16 cellular contexts compared by ENCODE assay signal in the genomic region with DNA sequence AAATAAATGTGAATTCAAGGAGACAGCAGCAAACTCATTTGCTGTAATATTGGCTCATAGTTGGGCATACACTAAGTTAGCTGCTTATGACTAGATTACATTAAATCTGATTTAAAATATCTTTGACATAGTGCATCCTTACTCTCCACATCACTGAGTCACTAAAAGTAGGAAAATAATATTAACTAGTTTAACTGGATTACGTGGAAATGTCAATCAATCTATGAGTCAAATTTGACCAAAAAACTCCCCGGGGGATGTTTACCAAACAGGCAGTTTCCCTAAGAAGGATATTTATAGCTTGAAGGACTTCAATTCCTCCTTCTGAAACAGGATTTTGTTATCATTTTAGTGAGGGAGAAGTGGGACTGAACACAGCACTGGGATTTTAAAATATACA.
A peak's percentile ranks its signal among the peaks of the same experiment; 100 is the strongest.
DNase-seq lines count a peak whose midpoint lies in the region; ATAC-seq and TF ChIP-seq lines count a peak whose summit lies in the region.
"Had no signal": no experiment of that assay in that cellular context is flagged by ENCODE, and none has a peak within 500 bp of the region (broad histone marks: within the 10 kb centered on the region; RNA-seq: fewer than 3 reads in every experiment).

No MANE protein-coding gene starts in this region.

- no peak for DNase-seq in activated naive CD4-positive, alpha-beta T cell treated with anti-CD3 and anti-CD28 coated beads, Interleukin-2, amount 10 ng/mL, durations not matched to agents 7 days and 5 days
- DNase-seq in activated naive CD4-positive, alpha-beta T cell treated with anti-CD3 and anti-CD28 coated beads for 36 hours: no peak
- DNase-seq in HFFc6 (no peak), psoas muscle (no peak), Kasumi-1 (lab: John Stamatoyannopoulos, UW) (no peak)
- DNase-seq: DND-41, GDM1, KG1, NCI-H1105 treated with DMSO at 0.1 percent for 48 hours, NCI-H187 had no signal

- no peak overlapping the region for H3K4me3 ChIP-seq in psoas muscle
- H3K4me3 ChIP-seq: A549 had no signal

- H3K4me3 Mint-ChIP-seq in activated naive CD4-positive, alpha-beta T cell treated with anti-CD3 and anti-CD28 coated beads, Interleukin-2, amount 10 ng/mL, durations not matched to agents 7 days and 5 days: no peak overlapping the region
- no peak overlapping the region for H3K4me3 Mint-ChIP-seq in activated naive CD4-positive, alpha-beta T cell treated with anti-CD3 and anti-CD28 coated beads for 36 hours
- no peak overlapping the region for H3K4me3 Mint-ChIP-seq in HFFc6
- H3K4me3 Mint-ChIP-seq in activated T-helper 17 cell treated with anti-CD3 and anti-CD28 coated beads, Interleukin-2, amount 50 U/mL, for 72 hours: peak overlapping the region; percentile 44
- H3K4me3 Mint-ChIP-seq: CD14-positive monocyte had no signal

- 69 to 88% (median 87%) methylated on average over 2 of the region's 2 CpGs for WGBS in psoas muscle, 3 donors

- H3K9me3 ChIP-seq in psoas muscle: no peaks in the 10 kb centered on the region
- H3K9me3 ChIP-seq: A549 had no signal

- intact Hi-C loops in activated naive CD4-positive, alpha-beta T cell treated with anti-CD3 and anti-CD28 coated beads for 36 hours (cut with micrococcal nuclease): loop anchor here (5.0 kb wide), 1 partner anchor 128 kb away; no protein-coding TSS in a partner anchor
- intact Hi-C loops in psoas muscle (cut with DNase I): no loop called here

- peaks cover 64% of the 10 kb centered on the region for H3K36me3 Mint-ChIP-seq in activated naive CD4-positive, alpha-beta T cell treated with anti-CD3 and anti-CD28 coated beads, Interleukin-2, amount 10 ng/mL, durations not matched to agents 7 days and 5 days
- peaks cover 32% of the 10 kb centered on the region for H3K36me3 Mint-ChIP-seq in activated naive CD4-positive, alpha-beta T cell treated with anti-CD3 and anti-CD28 coated beads for 36 hours (ENCODE audit: low read depth)
- peaks cover 16% of the 10 kb centered on the region for H3K36me3 Mint-ChIP-seq in HFFc6 (ENCODE audit: low read depth)
- peaks cover 63% of the 10 kb centered on the region for H3K36me3 Mint-ChIP-seq in activated T-helper 17 cell treated with anti-CD3 and anti-CD28 coated beads, Interleukin-2, amount 50 U/mL, for 72 hours (ENCODE audit: low read depth)

- H3K27me3 Mint-ChIP-seq in activated naive CD4-positive, alpha-beta T cell treated with anti-CD3 and anti-CD28 coated beads, Interleukin-2, amount 10 ng/mL, durations not matched to agents 7 days and 5 days: no peaks in the 10 kb centered on the region
- no peaks in the 10 kb centered on the region for H3K27me3 Mint-ChIP-seq in activated naive CD4-positive, alpha-beta T cell treated with anti-CD3 and anti-CD28 coated beads for 36 hours (ENCODE audit: low read depth)
- H3K27me3 Mint-ChIP-seq in HFFc6 (ENCODE audit: insufficient read depth): peaks cover 2% of the 10 kb centered on the region; the same call in 1 of the 2 replicates
- H3K27me3 Mint-ChIP-seq in activated T-helper 17 cell treated with anti-CD3 and anti-CD28 coated beads, Interleukin-2, amount 50 U/mL, for 72 hours: no peaks in the 10 kb centered on the region

- peaks cover 34% of the 10 kb centered on the region for H3K4me1 Mint-ChIP-seq in activated naive CD4-positive, alpha-beta T cell treated with anti-CD3 and anti-CD28 coated beads, Interleukin-2, amount 10 ng/mL, durations not matched to agents 7 days and 5 days
- peaks cover 46% of the 10 kb centered on the region for H3K4me1 Mint-ChIP-seq in activated naive CD4-positive, alpha-beta T cell treated with anti-CD3 and anti-CD28 coated beads for 36 hours (ENCODE audit: low read depth)
- H3K4me1 Mint-ChIP-seq in HFFc6 (ENCODE audit: low read depth): peaks cover 15% of the 10 kb centered on the region
- H3K4me1 Mint-ChIP-seq in activated T-helper 17 cell treated with anti-CD3 and anti-CD28 coated beads, Interleukin-2, amount 50 U/mL, for 72 hours: peaks cover 23% of the 10 kb centered on the region
- H3K4me1 Mint-ChIP-seq: CD14-positive monocyte had no signal

- peaks cover 6% of the 10 kb centered on the region for H3K9me3 Mint-ChIP-seq in activated naive CD4-positive, alpha-beta T cell treated with anti-CD3 and anti-CD28 coated beads, Interleukin-2, amount 10 ng/mL, durations not matched to agents 7 days and 5 days
- peaks cover 5% of the 10 kb centered on the region for H3K9me3 Mint-ChIP-seq in activated naive CD4-positive, alpha-beta T cell treated with anti-CD3 and anti-CD28 coated beads for 36 hours
- H3K9me3 Mint-ChIP-seq in HFFc6: no peaks in the 10 kb centered on the region
- no peaks in the 10 kb centered on the region for H3K9me3 Mint-ChIP-seq in activated T-helper 17 cell treated with anti-CD3 and anti-CD28 coated beads, Interleukin-2, amount 50 U/mL, for 72 hours

- H3K4me1 ChIP-seq in psoas muscle: peaks cover 46% of the 10 kb centered on the region
- H3K4me1 ChIP-seq: A549 had no signal

- H3K27ac Mint-ChIP-seq in activated naive CD4-positive, alpha-beta T cell treated with anti-CD3 and anti-CD28 coated beads, Interleukin-2, amount 10 ng/mL, durations not matched to agents 7 days and 5 days: peak overlapping the region; percentile 21
- no peak overlapping the region for H3K27ac Mint-ChIP-seq in activated naive CD4-positive, alpha-beta T cell treated with anti-CD3 and anti-CD28 coated beads for 36 hours
- H3K27ac Mint-ChIP-seq in HFFc6: peak overlapping the region; percentile 54; the same call in 1 of the 2 replicates
- peak overlapping the region; percentile 21 for H3K27ac Mint-ChIP-seq in activated T-helper 17 cell treated with anti-CD3 and anti-CD28 coated beads, Interleukin-2, amount 50 U/mL, for 72 hours
- H3K27ac Mint-ChIP-seq: CD14-positive monocyte had no signal

- H3K27me3 ChIP-seq in psoas muscle (ENCODE audit: insufficient read depth in 3 of 3, low read length in 2 of 3): no peaks in the 10 kb centered on the region

- CTCF ChIA-PET in activated naive CD4-positive, alpha-beta T cell treated with anti-CD3 and anti-CD28 coated beads, Interleukin-2, amount 10 ng/mL, durations not matched to agents 7 days and 5 days (lab: Charles Lee): interaction anchor here (0.6 to 1.9 kb wide), 2 partner anchors 11 to 1217 kb away, joined by 3 to 5 read pairs; no protein-coding TSS in a partner anchor
- CTCF ChIA-PET in activated naive CD4-positive, alpha-beta T cell treated with anti-CD3 and anti-CD28 coated beads for 36 hours (lab: Charles Lee): interaction anchor here (1.0 to 1.4 kb wide), 2 partner anchors 9 to 11 kb away, joined by 3 to 5 read pairs; no protein-coding TSS in a partner anchor

- peak overlapping the region; percentile 98 for H3K27ac ChIP-seq in psoas muscle
- H3K27ac ChIP-seq: A549, HL-60 had no signal

- no peak for TF ChIP-seq CTCF in HFFc6 (IDR thresholded peaks at IDR 0.05)
- TF ChIP-seq CTCF in psoas muscle (IDR thresholded peaks at IDR 0.05): no peak

- ATAC-seq in activated T-helper 17 cell treated with anti-CD3 and anti-CD28 coated beads, Interleukin-2, amount 50 U/mL, for 72 hours (replicated peaks): no peak
- ATAC-seq in psoas muscle (no peak), GM19397 (IDR thresholded peaks at IDR 0.05; ENCODE audit: unreplicated experiment) (no peak), HG02588 (IDR thresholded peaks at IDR 0.05; ENCODE audit: unreplicated experiment) (no peak)
- ATAC-seq: A549 had no signal

- peaks cover 2 to 24% of the 10 kb centered on the region in 2 donors for H3K36me3 ChIP-seq in psoas muscle (ENCODE audit: insufficient read depth in 1 of 2, low read depth in 1 of 2)
